In the genomic region with DNA sequence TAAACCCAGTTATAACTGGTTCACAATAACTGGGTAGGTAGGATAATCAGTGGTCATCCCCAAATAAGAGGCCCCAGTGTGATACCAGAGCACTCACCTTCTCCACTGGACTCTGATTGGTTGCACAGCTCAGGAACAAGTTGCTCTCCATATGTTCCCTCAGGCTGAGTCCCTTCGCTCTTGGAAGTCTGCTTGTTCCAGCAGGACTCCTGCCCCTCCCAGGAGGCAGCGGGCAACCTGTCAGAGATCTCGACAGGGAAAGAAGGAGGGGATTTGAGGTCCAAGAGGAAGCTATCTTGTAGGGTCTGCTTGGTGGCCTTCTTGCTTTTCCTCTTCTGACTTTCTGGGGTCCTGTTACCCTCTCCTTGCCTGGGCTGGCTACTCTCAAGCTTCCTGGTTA, we compare ENCODE assay signal across 18 cellular contexts. TPM values are rescaled to one million over a fixed set of nuclear protein-coding genes. Genes with fewer than 3 reads are reported as not detected.
DNase-seq lines count a peak whose midpoint lies in the region; ATAC-seq and TF ChIP-seq lines count a peak whose summit lies in the region.
"Had no signal": no experiment of that assay in that cellular context is flagged by ENCODE, and none has a peak within 500 bp of the region (broad histone marks: within the 10 kb centered on the region; RNA-seq: fewer than 3 reads in every experiment).

No MANE protein-coding gene starts in this region.

- no peak for TF ChIP-seq CTCF in epithelial cell of esophagus (IDR thresholded peaks at IDR 0.05; ENCODE audit: insufficient read depth, low read depth, low read length, missing control alignments)

- H3K4me1 ChIP-seq in Karpas-422 (ENCODE audit: low read length): peaks cover 92% of the 10 kb centered on the region
- H3K4me1 ChIP-seq: right lobe of liver had no signal

- H3K27me3 Mint-ChIP-seq in stimulated activated naive B cell treated with anti-CD40 and anti-IgM and Interleukin-4, amounts not matched to agents 10 μg/mL and 1 μg/mL and 100 μg/mL, for 72 hours: peaks cover 3 to 13% of the 10 kb centered on the region in 2 donors

- H3K36me3 ChIP-seq in Karpas-422 (ENCODE audit: insufficient read depth, low read length): peaks cover 38% of the 10 kb centered on the region
- H3K36me3 ChIP-seq: right lobe of liver, tibial nerve had no signal

- ATAC-seq in stimulated activated naive B cell treated with anti-CD40 and anti-IgM and Interleukin-4, amounts not matched to agents 10 μg/mL and 1 μg/mL and 100 μg/mL, for 72 hours (replicated peaks): no peak
- no peak for ATAC-seq in GM18511 (IDR thresholded peaks at IDR 0.05; ENCODE audit: unreplicated experiment)
- no peak for ATAC-seq in HG02759 (IDR thresholded peaks at IDR 0.05; ENCODE audit: unreplicated experiment)
- ATAC-seq: GM23338, right lobe of liver had no signal

- no peaks in the 10 kb centered on the region for H4K20me1 ChIP-seq in Karpas-422 (ENCODE audit: insufficient read depth, low read depth, low read length)

- H3K4me1 Mint-ChIP-seq in stimulated activated naive B cell treated with anti-CD40 and anti-IgM and Interleukin-4, amounts not matched to agents 10 μg/mL and 1 μg/mL and 100 μg/mL, for 72 hours: peaks cover 51 to 57% of the 10 kb centered on the region in 2 donors
- H3K4me1 Mint-ChIP-seq: CD4-positive, alpha-beta memory T cell had no signal

- H3K4me3 Mint-ChIP-seq in stimulated activated naive B cell treated with anti-CD40 and anti-IgM and Interleukin-4, amounts not matched to agents 10 μg/mL and 1 μg/mL and 100 μg/mL, for 72 hours: peak overlapping the region in 1 of 2 donors; percentile 59
- H3K4me3 Mint-ChIP-seq: CD4-positive, alpha-beta memory T cell; GM23338 had no signal

- H3K27ac ChIP-seq in Karpas-422 (ENCODE audit: low read length): peak overlapping the region; percentile 96
- H3K27ac ChIP-seq: 22Rv1, hepatocyte, right lobe of liver, tibial nerve had no signal

- peak overlapping the region; percentile 63 for H3K4me2 ChIP-seq in Karpas-422 (ENCODE audit: low read depth, low read length, poor library complexity, severe bottlenecking)
- H3K4me2 ChIP-seq: GM23338, hepatocyte had no signal

- no peaks in the 10 kb centered on the region for H3K27me3 ChIP-seq in Karpas-422 (ENCODE audit: low read length)
- H3K27me3 ChIP-seq: hepatocyte, right lobe of liver, tibial nerve had no signal

- no peaks in the 10 kb centered on the region for H3K9me3 ChIP-seq in Karpas-422 (ENCODE audit: low read length)
- H3K9me3 ChIP-seq: right lobe of liver, tibial nerve had no signal

- peaks cover 4 to 7% of the 10 kb centered on the region in 2 donors for H3K9me3 Mint-ChIP-seq in stimulated activated naive B cell treated with anti-CD40 and anti-IgM and Interleukin-4, amounts not matched to agents 10 μg/mL and 1 μg/mL and 100 μg/mL, for 72 hours
- H3K9me3 Mint-ChIP-seq: GM23338 had no signal

- peaks cover 50% of the 10 kb centered on the region for H3K79me2 ChIP-seq in Karpas-422 (ENCODE audit: low read length)
- H3K79me2 ChIP-seq: hepatocyte had no signal

- no peak overlapping the region for H2AFZ ChIP-seq in Karpas-422 (ENCODE audit: low read length)
- H2AFZ ChIP-seq: GM23338, hepatocyte had no signal

- DNase-seq in NCI-H2171 treated with DMSO at 0.1 percent for 48 hours (lab: John Stamatoyannopoulos, UW): peak; percentile 21
- DNase-seq in NCI-H2171 (lab: John Stamatoyannopoulos, UW): no peak
- DNase-seq in Karpas-422: no peak
- peak; percentile 79 for DNase-seq in epithelial cell of esophagus (ENCODE audit: low read depth)
- no peak for DNase-seq in stimulated activated naive B cell treated with anti-CD40 and anti-IgM and Interleukin-4, amounts not matched to agents 10 μg/mL and 1 μg/mL and 100 μg/mL, for 72 hours
- no peak for DNase-seq in DMS153 (lab: John Stamatoyannopoulos, UW)
- DNase-seq: CD4-positive, alpha-beta memory T cell; cortex of kidney; left cardiac atrium; NCI-H146; right lobe of liver; stimulated activated CD4-positive, alpha-beta T cell treated with anti-CD3 and anti-CD28 coated beads, Interleukin-4, amount 100 ng/mL, for 1 hour had no signal

- peak overlapping the region; percentile 78 for H3K9ac ChIP-seq in Karpas-422 (ENCODE audit: low read length)

- peak overlapping the region; percentile 62 for H3K4me3 ChIP-seq in Karpas-422 (ENCODE audit: low read length)
- no peak overlapping the region for H3K4me3 ChIP-seq in epithelial cell of esophagus (ENCODE audit: low read length)
- H3K4me3 ChIP-seq: GM23338, hepatocyte, right lobe of liver, tibial nerve had no signal

- H3K27ac Mint-ChIP-seq in stimulated activated naive B cell treated with anti-CD40 and anti-IgM and Interleukin-4, amounts not matched to agents 10 μg/mL and 1 μg/mL and 100 μg/mL, for 72 hours: peak overlapping the region; percentile 79
- H3K27ac Mint-ChIP-seq: CD4-positive, alpha-beta memory T cell; GM23338 had no signal

- no peaks in the 10 kb centered on the region for H3K9me2 ChIP-seq in Karpas-422 (replicated peaks; ENCODE audit: insufficient read depth, low read length)

- peaks cover 5 to 7% of the 10 kb centered on the region in 2 donors for H3K36me3 Mint-ChIP-seq in stimulated activated naive B cell treated with anti-CD40 and anti-IgM and Interleukin-4, amounts not matched to agents 10 μg/mL and 1 μg/mL and 100 μg/mL, for 72 hours
- H3K36me3 Mint-ChIP-seq: CD4-positive, alpha-beta memory T cell had no signal

RNA-seq across cellular contexts. Expression of gene HEG1, which starts 51.6 kb away (rescaled TPM):
- 57.3 and 57.9 TPM in 2 replicates for total RNA-seq in Karpas-422 (2014; rRNA removed; shearing (Covaris generic); ENCODE audit: low replicate concordance)

Comparison
In these comparisons a context has a peak if more than half of its experiments do, and no peak if none do; other contexts are left out.
1. DNase-seq: peak in NCI-H2171 treated with DMSO at 0.1 percent for 48 hours (single experiment) and epithelial cell of esophagus (single experiment); none in NCI-H2171 (single experiment), Karpas-422 (single experiment), stimulated activated naive B cell treated with anti-CD40 and anti-IgM and Interleukin-4, amounts not matched to agents 10 μg/mL and 1 μg/mL and 100 μg/mL, for 72 hours (single experiment) and DMS153 (single experiment).